Comparison of ENCODE assay signal across 23 cellular contexts in genomic region chr3:140904521-140904920, GRCh38.
"Had no signal": no experiment of that assay in that cellular context is flagged by ENCODE, and none has a peak within 500 bp of the region (broad histone marks: within the 10 kb centered on the region; RNA-seq: fewer than 3 reads in every experiment).

No MANE protein-coding gene starts in this region.

- H3K36me3 ChIP-seq: adrenal gland, ascending aorta, brain microvascular endothelial cell, neural progenitor cell, sigmoid colon, stomach, suprapubic skin, transverse colon had no signal

- H3K4me3 ChIP-seq: adrenal gland, ascending aorta, neural progenitor cell, sigmoid colon, smooth muscle cell, stomach, suprapubic skin, transverse colon had no signal

- H3K4me3 Mint-ChIP-seq: activated naive CD8-positive, alpha-beta T cell; central memory CD8-positive, alpha-beta T cell; mesothelial cell of epicardium; naive thymus-derived CD8-positive, alpha-beta T cell; neural progenitor cell; stimulated activated memory B cell treated with anti-CD40 and anti-IgM and Interleukin-4, amounts not matched to agents 10 μg/mL and 1 μg/mL and 100 μg/mL, for 72 hours; WTC11 had no signal

- H3K4me1 ChIP-seq: adrenal gland, ascending aorta, foreskin keratinocyte, neural progenitor cell, sigmoid colon, suprapubic skin, transverse colon had no signal

- H3K27me3 Mint-ChIP-seq: activated naive CD8-positive, alpha-beta T cell; stimulated activated memory B cell treated with anti-CD40 and anti-IgM and Interleukin-4, amounts not matched to agents 10 μg/mL and 1 μg/mL and 100 μg/mL, for 72 hours had no signal

- H3K27ac ChIP-seq: adrenal gland, ascending aorta, brain microvascular endothelial cell, foreskin keratinocyte, neural progenitor cell, sigmoid colon, stomach, suprapubic skin, transverse colon had no signal

- H3K27me3 ChIP-seq: adrenal gland, ascending aorta, brain microvascular endothelial cell, stomach, suprapubic skin had no signal

- DNase-seq: activated gamma-delta T cell treated with Interleukin-2 at 50 U/mL for 16 hours; activated T-cell treated with anti-CD3 and anti-CD28 coated beads, Interleukin-2, amount 50 U/mL, for 1 hour; adrenal gland; brain microvascular endothelial cell; effector memory CD4-positive, alpha-beta T cell; foreskin keratinocyte; kidney; naive thymus-derived CD8-positive, alpha-beta T cell; posterior cingulate gyrus; sigmoid colon; stimulated activated CD4-positive, alpha-beta T cell treated with anti-CD3 and anti-CD28 coated beads, Interleukin-15, amount 100 ng/mL, for 24 hours; stomach; transverse colon had no signal

- H3K36me3 Mint-ChIP-seq: activated naive CD8-positive, alpha-beta T cell; mesothelial cell of epicardium; naive thymus-derived CD8-positive, alpha-beta T cell; neural progenitor cell; stimulated activated memory B cell treated with anti-CD40 and anti-IgM and Interleukin-4, amounts not matched to agents 10 μg/mL and 1 μg/mL and 100 μg/mL, for 72 hours; WTC11 had no signal

- ATAC-seq: foreskin keratinocyte; left lobe of liver; naive thymus-derived CD8-positive, alpha-beta T cell; stimulated activated memory B cell treated with anti-CD40 and anti-IgM and Interleukin-4, amounts not matched to agents 10 μg/mL and 1 μg/mL and 100 μg/mL, for 72 hours; WTC11 had no signal

- H3K4me1 Mint-ChIP-seq: central memory CD8-positive, alpha-beta T cell; mesothelial cell of epicardium; naive thymus-derived CD8-positive, alpha-beta T cell; neural progenitor cell; stimulated activated memory B cell treated with anti-CD40 and anti-IgM and Interleukin-4, amounts not matched to agents 10 μg/mL and 1 μg/mL and 100 μg/mL, for 72 hours; WTC11 had no signal

- H3K9me3 Mint-ChIP-seq: central memory CD8-positive, alpha-beta T cell; mesothelial cell of epicardium; naive thymus-derived CD8-positive, alpha-beta T cell; neural progenitor cell; stimulated activated memory B cell treated with anti-CD40 and anti-IgM and Interleukin-4, amounts not matched to agents 10 μg/mL and 1 μg/mL and 100 μg/mL, for 72 hours; WTC11 had no signal

- H3K27ac Mint-ChIP-seq: activated naive CD8-positive, alpha-beta T cell; mesothelial cell of epicardium; naive thymus-derived CD8-positive, alpha-beta T cell; neural progenitor cell; stimulated activated memory B cell treated with anti-CD40 and anti-IgM and Interleukin-4, amounts not matched to agents 10 μg/mL and 1 μg/mL and 100 μg/mL, for 72 hours; WTC11 had no signal

- H3K9me3 ChIP-seq: adrenal gland, ascending aorta, sigmoid colon, stomach, suprapubic skin, transverse colon had no signal
